ENCODE assay signal across 1 cellular context in genomic region chr19:17718988-17719711, GRCh38.
TF ChIP-seq lines count a peak whose summit lies in the region.

A gene with protein sequence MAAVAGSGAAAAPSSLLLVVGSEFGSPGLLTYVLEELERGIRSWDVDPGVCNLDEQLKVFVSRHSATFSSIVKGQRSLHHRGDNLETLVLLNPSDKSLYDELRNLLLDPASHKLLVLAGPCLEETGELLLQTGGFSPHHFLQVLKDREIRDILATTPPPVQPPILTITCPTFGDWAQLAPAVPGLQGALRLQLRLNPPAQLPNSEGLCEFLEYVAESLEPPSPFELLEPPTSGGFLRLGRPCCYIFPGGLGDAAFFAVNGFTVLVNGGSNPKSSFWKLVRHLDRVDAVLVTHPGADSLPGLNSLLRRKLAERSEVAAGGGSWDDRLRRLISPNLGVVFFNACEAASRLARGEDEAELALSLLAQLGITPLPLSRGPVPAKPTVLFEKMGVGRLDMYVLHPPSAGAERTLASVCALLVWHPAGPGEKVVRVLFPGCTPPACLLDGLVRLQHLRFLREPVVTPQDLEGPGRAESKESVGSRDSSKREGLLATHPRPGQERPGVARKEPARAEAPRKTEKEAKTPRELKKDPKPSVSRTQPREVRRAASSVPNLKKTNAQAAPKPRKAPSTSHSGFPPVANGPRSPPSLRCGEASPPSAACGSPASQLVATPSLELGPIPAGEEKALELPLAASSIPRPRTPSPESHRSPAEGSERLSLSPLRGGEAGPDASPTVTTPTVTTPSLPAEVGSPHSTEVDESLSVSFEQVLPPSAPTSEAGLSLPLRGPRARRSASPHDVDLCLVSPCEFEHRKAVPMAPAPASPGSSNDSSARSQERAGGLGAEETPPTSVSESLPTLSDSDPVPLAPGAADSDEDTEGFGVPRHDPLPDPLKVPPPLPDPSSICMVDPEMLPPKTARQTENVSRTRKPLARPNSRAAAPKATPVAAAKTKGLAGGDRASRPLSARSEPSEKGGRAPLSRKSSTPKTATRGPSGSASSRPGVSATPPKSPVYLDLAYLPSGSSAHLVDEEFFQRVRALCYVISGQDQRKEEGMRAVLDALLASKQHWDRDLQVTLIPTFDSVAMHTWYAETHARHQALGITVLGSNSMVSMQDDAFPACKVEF (plus strand): TSS chr19:17719480. CDS start chr19:17719503, 23 bp downstream.

TF ChIP-seq in HEK293, 187 proteins besides CTCF, POLR2A, EP300 and RAD21 (continued from another document and continues in another):
- TF ChIP-seq ZBTB10 (tag by site-specific recombination; IDR thresholded peaks at IDR 0.05) (no peak), YY2 (tag by site-specific recombination; IDR thresholded peaks at IDR 0.05) (peak; percentile 64; the same call in 1 of the 2 replicates), ZNF138 (tag by site-specific recombination; IDR thresholded peaks at IDR 0.05; ENCODE audit: borderline replicate concordance) (no peak), SCRT1 (tag by site-specific recombination; IDR thresholded peaks at IDR 0.05; ENCODE audit: borderline replicate concordance) (no peak), ZNF473 (tag by site-specific recombination; IDR thresholded peaks at IDR 0.05) (no peak), ZXDB (tag by site-specific recombination; IDR thresholded peaks at IDR 0.05) (peak; percentile 74), ZNF341 (tag by site-specific recombination; IDR thresholded peaks at IDR 0.05; ENCODE audit: low read depth) (no peak), SP7 (tag by site-specific recombination; IDR thresholded peaks at IDR 0.05) (peak; percentile 58), ZNF174 (tag by site-specific recombination; IDR thresholded peaks at IDR 0.05) (no peak), ZNF266 (tag by site-specific recombination; IDR thresholded peaks at IDR 0.05; ENCODE audit: low read depth) (no peak), ZNF777 (tag by site-specific recombination; IDR thresholded peaks at IDR 0.05; ENCODE audit: borderline replicate concordance) (no peak), ZNF274 (IDR thresholded peaks at IDR 0.05; ENCODE audit: low read length) (no peak), ZNF274 (tag by site-specific recombination; IDR thresholded peaks at IDR 0.05; ENCODE audit: borderline replicate concordance) (no peak), ZNF2 (tag by site-specific recombination; IDR thresholded peaks at IDR 0.05) (peak; percentile 39; the same call in 1 of the 2 replicates), MZF1 (tag by site-specific recombination; IDR thresholded peaks at IDR 0.05; ENCODE audit: borderline replicate concordance) (no peak), ZNF114 (tag by site-specific recombination; IDR thresholded peaks at IDR 0.05) (no peak), ZNF311 (tag by site-specific recombination; IDR thresholded peaks at IDR 0.05; ENCODE audit: borderline replicate concordance) (no peak), PRDM10 (tag by site-specific recombination; IDR thresholded peaks at IDR 0.05) (peak; percentile 74), AEBP2 (tag by site-specific recombination; IDR thresholded peaks at IDR 0.05; ENCODE audit: borderline replicate concordance) (no peak), ZFHX2 (tag by site-specific recombination; conservative IDR thresholded peaks at IDR 0.05) (peak; percentile 73), ZFP37 (tag by site-specific recombination; IDR thresholded peaks at IDR 0.05) (no peak), ZNF214 (tag by site-specific recombination; IDR thresholded peaks at IDR 0.05; ENCODE audit: borderline replicate concordance) (no peak), ZNF426 (tag by site-specific recombination; IDR thresholded peaks at IDR 0.05) (no peak), OVOL3 (tag by site-specific recombination; IDR thresholded peaks at IDR 0.05) (no peak), ZNF629 (tag by site-specific recombination; IDR thresholded peaks at IDR 0.05) (no peak), ZNF843 (tag by site-specific recombination; IDR thresholded peaks at IDR 0.05) (0 out of 2 replicates have a peak, but pooled peaks have one; percentile 44), KLF8 (tag by site-specific recombination; IDR thresholded peaks at IDR 0.05) (peak; percentile 94), ZNF837 (tag by site-specific recombination; IDR thresholded peaks at IDR 0.05) (no peak), ZNF280C (tag by site-specific recombination; IDR thresholded peaks at IDR 0.05) (no peak), ZNF529 (tag by site-specific recombination; IDR thresholded peaks at IDR 0.05; ENCODE audit: insufficient replicate concordance) (no peak), GLIS2 (tag by site-specific recombination; IDR thresholded peaks at IDR 0.05) (no peak), OSR2 (tag by site-specific recombination; IDR thresholded peaks at IDR 0.05) (no peak), ZNF664 (tag by site-specific recombination; IDR thresholded peaks at IDR 0.05) (no peak), ZNF670 (tag by site-specific recombination; IDR thresholded peaks at IDR 0.05; ENCODE audit: low read depth) (no peak)
- TF ChIP-seq, protein P1, sequence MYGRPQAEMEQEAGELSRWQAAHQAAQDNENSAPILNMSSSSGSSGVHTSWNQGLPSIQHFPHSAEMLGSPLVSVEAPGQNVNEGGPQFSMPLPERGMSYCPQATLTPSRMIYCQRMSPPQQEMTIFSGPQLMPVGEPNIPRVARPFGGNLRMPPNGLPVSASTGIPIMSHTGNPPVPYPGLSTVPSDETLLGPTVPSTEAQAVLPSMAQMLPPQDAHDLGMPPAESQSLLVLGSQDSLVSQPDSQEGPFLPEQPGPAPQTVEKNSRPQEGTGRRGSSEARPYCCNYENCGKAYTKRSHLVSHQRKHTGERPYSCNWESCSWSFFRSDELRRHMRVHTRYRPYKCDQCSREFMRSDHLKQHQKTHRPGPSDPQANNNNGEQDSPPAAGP (tag by site-specific recombination; IDR thresholded peaks at IDR 0.05), result 0 out of 2 replicates have a peak, but pooled peaks have one; percentile 19
- TF ChIP-seq, protein P2, sequence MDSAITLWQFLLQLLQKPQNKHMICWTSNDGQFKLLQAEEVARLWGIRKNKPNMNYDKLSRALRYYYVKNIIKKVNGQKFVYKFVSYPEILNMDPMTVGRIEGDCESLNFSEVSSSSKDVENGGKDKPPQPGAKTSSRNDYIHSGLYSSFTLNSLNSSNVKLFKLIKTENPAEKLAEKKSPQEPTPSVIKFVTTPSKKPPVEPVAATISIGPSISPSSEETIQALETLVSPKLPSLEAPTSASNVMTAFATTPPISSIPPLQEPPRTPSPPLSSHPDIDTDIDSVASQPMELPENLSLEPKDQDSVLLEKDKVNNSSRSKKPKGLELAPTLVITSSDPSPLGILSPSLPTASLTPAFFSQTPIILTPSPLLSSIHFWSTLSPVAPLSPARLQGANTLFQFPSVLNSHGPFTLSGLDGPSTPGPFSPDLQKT (IDR thresholded peaks at IDR 0.05; ENCODE audit: borderline replicate concordance, low read depth, low read length), result peak; percentile 84; the same call in 1 of the 2 replicates
- TF ChIP-seq, protein P3, sequence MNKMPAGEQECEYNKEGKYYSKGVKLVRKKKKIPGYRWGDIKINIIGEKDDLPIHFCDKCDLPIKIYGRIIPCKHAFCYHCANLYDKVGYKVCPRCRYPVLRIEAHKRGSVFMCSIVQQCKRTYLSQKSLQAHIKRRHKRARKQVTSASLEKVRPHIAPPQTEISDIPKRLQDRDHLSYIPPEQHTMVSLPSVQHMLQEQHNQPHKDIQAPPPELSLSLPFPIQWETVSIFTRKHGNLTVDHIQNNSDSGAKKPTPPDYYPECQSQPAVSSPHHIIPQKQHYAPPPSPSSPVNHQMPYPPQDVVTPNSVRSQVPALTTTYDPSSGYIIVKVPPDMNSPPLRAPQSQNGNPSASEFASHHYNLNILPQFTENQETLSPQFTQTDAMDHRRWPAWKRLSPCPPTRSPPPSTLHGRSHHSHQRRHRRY (tag by site-specific recombination; IDR thresholded peaks at IDR 0.05), result no peak
- TF ChIP-seq, protein P4, sequence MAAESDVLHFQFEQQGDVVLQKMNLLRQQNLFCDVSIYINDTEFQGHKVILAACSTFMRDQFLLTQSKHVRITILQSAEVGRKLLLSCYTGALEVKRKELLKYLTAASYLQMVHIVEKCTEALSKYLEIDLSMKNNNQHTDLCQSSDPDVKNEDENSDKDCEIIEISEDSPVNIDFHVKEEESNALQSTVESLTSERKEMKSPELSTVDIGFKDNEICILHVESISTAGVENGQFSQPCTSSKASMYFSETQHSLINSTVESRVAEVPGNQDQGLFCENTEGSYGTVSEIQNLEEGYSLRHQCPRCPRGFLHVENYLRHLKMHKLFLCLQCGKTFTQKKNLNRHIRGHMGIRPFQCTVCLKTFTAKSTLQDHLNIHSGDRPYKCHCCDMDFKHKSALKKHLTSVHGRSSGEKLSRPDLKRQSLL (tag by site-specific recombination; IDR thresholded peaks at IDR 0.05), result no peak
- TF ChIP-seq, protein P5, sequence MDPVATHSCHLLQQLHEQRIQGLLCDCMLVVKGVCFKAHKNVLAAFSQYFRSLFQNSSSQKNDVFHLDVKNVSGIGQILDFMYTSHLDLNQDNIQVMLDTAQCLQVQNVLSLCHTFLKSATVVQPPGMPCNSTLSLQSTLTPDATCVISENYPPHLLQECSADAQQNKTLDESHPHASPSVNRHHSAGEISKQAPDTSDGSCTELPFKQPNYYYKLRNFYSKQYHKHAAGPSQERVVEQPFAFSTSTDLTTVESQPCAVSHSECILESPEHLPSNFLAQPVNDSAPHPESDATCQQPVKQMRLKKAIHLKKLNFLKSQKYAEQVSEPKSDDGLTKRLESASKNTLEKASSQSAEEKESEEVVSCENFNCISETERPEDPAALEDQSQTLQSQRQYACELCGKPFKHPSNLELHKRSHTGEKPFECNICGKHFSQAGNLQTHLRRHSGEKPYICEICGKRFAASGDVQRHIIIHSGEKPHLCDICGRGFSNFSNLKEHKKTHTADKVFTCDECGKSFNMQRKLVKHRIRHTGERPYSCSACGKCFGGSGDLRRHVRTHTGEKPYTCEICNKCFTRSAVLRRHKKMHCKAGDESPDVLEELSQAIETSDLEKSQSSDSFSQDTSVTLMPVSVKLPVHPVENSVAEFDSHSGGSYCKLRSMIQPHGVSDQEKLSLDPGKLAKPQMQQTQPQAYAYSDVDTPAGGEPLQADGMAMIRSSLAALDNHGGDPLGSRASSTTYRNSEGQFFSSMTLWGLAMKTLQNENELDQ (tag by site-specific recombination; IDR thresholded peaks at IDR 0.05; ENCODE audit: low read depth), result no peak
